Comparison of ENCODE assay signal across 30 cellular contexts in the genomic region with DNA sequence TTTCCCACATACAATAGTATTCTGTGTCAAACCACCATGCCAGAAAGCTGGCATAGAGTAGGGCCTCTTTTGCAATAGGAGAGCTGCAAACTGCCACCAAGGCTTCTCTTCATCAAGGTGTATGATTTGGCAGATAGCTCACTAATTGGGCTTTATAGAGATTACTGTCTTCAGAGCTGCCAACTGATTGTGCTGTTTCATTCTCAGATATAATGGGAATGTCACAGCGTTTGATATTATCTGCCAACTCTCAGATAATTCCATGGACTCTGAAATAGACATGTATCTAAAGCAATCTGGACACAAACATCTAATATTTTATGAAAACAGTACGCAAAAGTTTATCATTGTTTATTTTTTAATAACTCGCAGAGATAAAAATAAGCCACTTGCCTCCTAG.
"Had no signal": no experiment of that assay in that cellular context is flagged by ENCODE, and none has a peak within 500 bp of the region (broad histone marks: within the 10 kb centered on the region; RNA-seq: fewer than 3 reads in every experiment).

No MANE protein-coding gene starts in this region.

- H3K27me3 Mint-ChIP-seq: T-cell had no signal

- H3K4me1 Mint-ChIP-seq: T-cell had no signal

- H3K27ac Mint-ChIP-seq: T-cell had no signal

- H3K4me3 Mint-ChIP-seq: T-cell had no signal

- H3K36me3 Mint-ChIP-seq: T-cell had no signal

- H3K27ac ChIP-seq: KMS-11, PC-9, RWPE1, SJCRH30, SK-N-MC had no signal

- DNase-seq: Karpas-422, MG63, NCI-H1048, NCI-H1092 treated with DMSO at 0.1 percent for 48 hours, NCI-H1105 treated with DMSO at 0.1 percent for 48 hours, NCI-H1417, NCI-H1436, NCI-H146, NCI-H1694, NCI-H187, NCI-H1930, NCI-H2029 treated with DMSO at 0.1 percent for 48 hours, NCI-H2081 treated with DMSO at 0.1 percent for 48 hours, NCI-H2107, NCI-H2171, NCI-H226, NCI-H446 treated with DMSO at 0.1 percent for 48 hours, NCI-H510A, NCI-H524, NCI-H526, NCI-H69, NCI-H774, PC-9, SHP77, SIG-M5, SJCRH30, T-cell had no signal
